10 cellular contexts compared by ENCODE assay signal in genomic region chr19:40192758-40193586, GRCh38. TPM values are rescaled to one million over a fixed set of nuclear protein-coding genes. Genes with fewer than 3 reads are reported as not detected.
DNase-seq lines count a peak whose midpoint lies in the region; ATAC-seq, FAIRE-seq and TF ChIP-seq lines count a peak whose summit lies in the region.
"Had no signal": no experiment of that assay in that cellular context is flagged by ENCODE, and none has a peak within 500 bp of the region (broad histone marks: within the 10 kb centered on the region; RNA-seq: fewer than 3 reads in every experiment).

No MANE protein-coding gene starts in this region.

- dilution Hi-C loops in endothelial cell of umbilical vein (cut with MboI; ENCODE audit: extremely low pct_ligation_motif_present, low sequenced_read_pairs), result no loop called here

- no peaks in the 10 kb centered on the region for H3K9me1 ChIP-seq in endothelial cell of umbilical vein (replicated peaks; ENCODE audit: control insufficient read depth, extremely low read depth, insufficient read depth, low read length)

- POLR2A ChIA-PET in endothelial cell of umbilical vein (lab: Charles Lee), result no interaction called here

- H3K79me2 ChIP-seq in GM23248 (ENCODE audit: insufficient read depth) (no peaks in the 10 kb centered on the region), endothelial cell of umbilical vein (ENCODE audit: control insufficient read depth, insufficient read depth, low read length) (no peaks in the 10 kb centered on the region)

- no peak for TF ChIP-seq CTCF in endothelial cell of umbilical vein (IDR thresholded peaks at IDR 0.05; ENCODE audit: extremely low read depth in 1 of 2, insufficient read depth in 1 of 2, low read depth in 1 of 2, low read length in 2 of 2)

- no peak for TF ChIP-seq POLR2A in endothelial cell of umbilical vein (IDR thresholded peaks at IDR 0.05; ENCODE audit: low read depth, low read length)

- H3K9me2 ChIP-seq in GM23248 (ENCODE audit: insufficient read depth), result no peaks in the 10 kb centered on the region

- H2AFZ ChIP-seq in GM23248 (no peak overlapping the region), endothelial cell of umbilical vein (ENCODE audit: low read depth, low read length) (no peak overlapping the region)

- H3F3A ChIP-seq in GM23248 (ENCODE audit: insufficient read depth), result 0 out of 2 replicates have a peak, but pooled peaks cover 3% of the 10 kb centered on the region

- FAIRE-seq in endothelial cell of umbilical vein (lab: Jason Lieb, UNC), result peak; percentile 24

- peak; percentile 25 for DNase-seq in GM23248
- DNase-seq in SJSA1 (ENCODE audit: low read depth in 1 of 2, low spot score in 2 of 2), result no peak
- no peak for DNase-seq in endothelial cell of umbilical vein (ENCODE audit: low read depth, low spot score)
- DNase-seq in NCI-H82 treated with DMSO at 0.1 percent for 48 hours (lab: John Stamatoyannopoulos, UW; ENCODE audit: unreplicated experiment), result no peak
- DNase-seq: KG1 had no signal

- intact Hi-C loops in endothelial cell of umbilical vein (cut with micrococcal nuclease), result no loop called here

- H3K9me3 ChIP-seq in GM23248 (ENCODE audit: low read depth) (no peaks in the 10 kb centered on the region), SJSA1 (replicated peaks) (no peaks in the 10 kb centered on the region; the same call in 1 of the 2 replicates), endothelial cell of umbilical vein (replicated peaks; ENCODE audit: control insufficient read depth, insufficient read depth, low read length) (no peaks in the 10 kb centered on the region), skeletal muscle satellite cell (replicated peaks; ENCODE audit: low read length) (no peaks in the 10 kb centered on the region)

- CTCF ChIA-PET in endothelial cell of umbilical vein (lab: Charles Lee), result interaction anchor here (0.8 to 1.2 kb wide), 2 partner anchors 10 to 25 kb away, joined by 3 read pairs; partner anchors contain the start of gene TTC9B

- TSS peak; percentile 13 for BruUV-seq in endothelial cell of umbilical vein (replicated peaks; lab: Mats Ljungman, UMichigan)

- H3K4me2 ChIP-seq in GM23248 (ENCODE audit: unreplicated experiment) (peak overlapping the region; percentile 88), endothelial cell of umbilical vein (ENCODE audit: insufficient read depth, low read length) (no peak overlapping the region), skeletal muscle satellite cell (ENCODE audit: low read length) (peak overlapping the region; percentile 97)

- H3K9ac ChIP-seq in GM23248 (0 out of 2 replicates have a peak overlapping the region, but pooled peaks have one; percentile 85), endothelial cell of umbilical vein (replicated peaks; ENCODE audit: extremely low read depth, insufficient read depth, low read length) (no peak overlapping the region), skeletal muscle satellite cell (ENCODE audit: low read depth, low read length) (no peak overlapping the region)

- ATAC-seq in HG02588 (IDR thresholded peaks at IDR 0.05; ENCODE audit: unreplicated experiment) (no peak), GM21381 (IDR thresholded peaks at IDR 0.05; ENCODE audit: unreplicated experiment) (no peak)
- ATAC-seq: esophagus mucosa had no signal

- H3K27me3 ChIP-seq in GM23248 (replicated peaks; ENCODE audit: insufficient read depth), result no peaks in the 10 kb centered on the region
- no peaks in the 10 kb centered on the region for H3K27me3 ChIP-seq in SJSA1 (replicated peaks)
- H3K27me3 ChIP-seq in endothelial cell of umbilical vein (ENCODE audit: control insufficient read depth in 2 of 2, insufficient read depth in 2 of 2, low read length in 2 of 2), result no peaks in the 10 kb centered on the region
- no peaks in the 10 kb centered on the region for H3K27me3 ChIP-seq in skeletal muscle satellite cell (ENCODE audit: control insufficient read depth, insufficient read depth, low read length)

- peaks cover 7% of the 10 kb centered on the region; the same call in 1 of the 2 replicates for H3K4me1 ChIP-seq in GM23248 (ENCODE audit: insufficient read depth)
- H3K4me1 ChIP-seq in SJSA1 (replicated peaks), result peaks cover 8% of the 10 kb centered on the region
- H3K4me1 ChIP-seq in endothelial cell of umbilical vein (ENCODE audit: control insufficient read depth, extremely low read depth, insufficient read depth, low read length), result peaks cover 2% of the 10 kb centered on the region
- peaks cover 11% of the 10 kb centered on the region for H3K4me1 ChIP-seq in skeletal muscle satellite cell (ENCODE audit: control insufficient read depth, insufficient read depth, low read length)

- in situ Hi-C loops in GM23248 (cut with MboI), result no loop called here

- WGBS in GM23248 (ENCODE audit: low coverage in 1 of 2, low lambda C conversion rate in 2 of 2, missing lambda C conversion rate in 2 of 2), 2 experiments, result 72 to 76% methylated on average over 5 of the region's 5 CpGs

- H3K36me3 ChIP-seq in GM23248 (ENCODE audit: low read depth) (no peaks in the 10 kb centered on the region), SJSA1 (no peaks in the 10 kb centered on the region), endothelial cell of umbilical vein (ENCODE audit: control insufficient read depth in 2 of 2, extremely low read depth in 1 of 2, insufficient read depth in 2 of 2, low read length in 2 of 2) (no peaks in the 10 kb centered on the region), skeletal muscle satellite cell (ENCODE audit: insufficient read depth, low read length) (no peaks in the 10 kb centered on the region)

- H3K4me3 ChIP-seq in GM23248, result peak overlapping the region; percentile 81; the same call in 1 of the 2 replicates
- H3K4me3 ChIP-seq in SJSA1, result peak overlapping the region; percentile 78; the same call in 1 of the 2 replicates
- H3K4me3 ChIP-seq in endothelial cell of umbilical vein (replicated peaks in 1 of 3; ENCODE audit: insufficient read depth in 1 of 3, low read depth in 1 of 3, low read length in 3 of 3), result no peak overlapping the region
- peak overlapping the region; percentile 89 for H3K4me3 ChIP-seq in skeletal muscle satellite cell (ENCODE audit: low read length)

- peak overlapping the region; percentile 15; the same call in 1 of the 2 replicates for H3K27ac ChIP-seq in GM23248
- no peak overlapping the region for H3K27ac ChIP-seq in SJSA1
- H3K27ac ChIP-seq in endothelial cell of umbilical vein (ENCODE audit: insufficient read depth, low read depth, low read length), result no peak overlapping the region

- H4K20me1 ChIP-seq in GM23248 (ENCODE audit: insufficient read depth) (no peaks in the 10 kb centered on the region), endothelial cell of umbilical vein (replicated peaks; ENCODE audit: control insufficient read depth, extremely low read depth, insufficient read depth, low read length) (no peaks in the 10 kb centered on the region)

TF ChIP-seq in endothelial cell of umbilical vein, 7 proteins besides CTCF, POLR2A, EP300 and RAD21 (continues in another document):
- no peak for TF ChIP-seq FOS (IDR thresholded peaks at IDR 0.05; ENCODE audit: borderline replicate concordance, insufficient read depth, low read length)
- no peak for TF ChIP-seq EZH2 (IDR thresholded peaks at IDR 0.05; ENCODE audit: borderline replicate concordance, low read depth, low read length, severe bottlenecking)
- no peak for TF ChIP-seq MYC (IDR thresholded peaks at IDR 0.05; ENCODE audit: low read depth, low read length)

RNA-seq across cellular contexts. Expression of gene MAP3K10, which starts 1.7 kb away (rescaled TPM):
- total RNA-seq in GM23248 (2014; rRNA removed; shearing (Covaris generic)), result 8.6 and 13.1 TPM in 2 replicates
- polyA plus RNA-seq in GM23248 (2016; fragmentation: Nextera tagmentation; extraction: Ambion mirVana) (1.4 and 1.8 TPM in 2 replicates), endothelial cell of umbilical vein (6.3 and 7.7 TPM in 2 replicates)
- total RNA-seq in SJSA1 (2014; rRNA removed; shearing (Covaris generic)), result 6.6 and 7.4 TPM in 2 replicates
- total RNA-seq in endothelial cell of umbilical vein, result 16.5 and 19.4 TPM in 2 replicates
- 3.4 and 5.2 TPM in 2 replicates for polyA plus RNA-seq in endothelial cell of umbilical vein (2011; cell fraction: cytosol; rRNA removed)
- 21.3 and 22.1 TPM in 2 replicates for polyA plus RNA-seq in endothelial cell of umbilical vein (2011; cell fraction: nucleus; rRNA removed)
- 6.6 and 9.7 TPM in 2 replicates for polyA plus RNA-seq in endothelial cell of umbilical vein (2012)
- 7.1 and 7.5 TPM in 2 replicates for polyA minus RNA-seq in endothelial cell of umbilical vein
- polyA minus RNA-seq in endothelial cell of umbilical vein (2011; cell fraction: cytosol; rRNA and poly(A)+ RNA removed), result 6.2 TPM
- 11.0 and 17.9 TPM in 2 replicates for polyA minus RNA-seq in endothelial cell of umbilical vein (2011; cell fraction: nucleus; rRNA and poly(A)+ RNA removed)
- 4.2 and 4.8 TPM in 2 replicates for total RNA-seq in skeletal muscle satellite cell (2012; rRNA removed)

RNA-seq across cellular contexts. Expression of gene TTC9B, which starts 25.2 kb away (rescaled TPM):
- not detected in 2 replicates for total RNA-seq in GM23248 (2014; rRNA removed; shearing (Covaris generic))
- polyA plus RNA-seq in GM23248 (2016; fragmentation: Nextera tagmentation; extraction: Ambion mirVana) (0.15 TPM in 1 of 2 replicates, not detected in the other), endothelial cell of umbilical vein (not detected in 2 replicates)
- not detected in 2 replicates for total RNA-seq in SJSA1 (2014; rRNA removed; shearing (Covaris generic))
- total RNA-seq in endothelial cell of umbilical vein, result not detected in 2 replicates
- not detected in 2 replicates for polyA plus RNA-seq in endothelial cell of umbilical vein (2011; cell fraction: cytosol; rRNA removed)
- polyA plus RNA-seq in endothelial cell of umbilical vein (2011; cell fraction: nucleus; rRNA removed), result not detected in 2 replicates
- 0.13 and 0.14 TPM in 2 replicates for polyA plus RNA-seq in endothelial cell of umbilical vein (2012)
- polyA minus RNA-seq in endothelial cell of umbilical vein, result not detected in 2 replicates
- polyA minus RNA-seq in endothelial cell of umbilical vein (2011; cell fraction: cytosol; rRNA and poly(A)+ RNA removed), result not detected
- not detected in 2 replicates for polyA minus RNA-seq in endothelial cell of umbilical vein (2011; cell fraction: nucleus; rRNA and poly(A)+ RNA removed)
- total RNA-seq in skeletal muscle satellite cell (2012; rRNA removed), result not detected in 2 replicates
- total RNA-seq: esophagus mucosa had no signal

RNA-seq across cellular contexts. Expression of gene CCNP, which starts 33.5 kb away (rescaled TPM):
- not detected in 2 replicates for total RNA-seq in GM23248 (2014; rRNA removed; shearing (Covaris generic))
- polyA plus RNA-seq in GM23248 (2016; fragmentation: Nextera tagmentation; extraction: Ambion mirVana) (0.19 and 0.23 TPM in 2 replicates), endothelial cell of umbilical vein (0.10 TPM in 1 of 2 replicates, not detected in the other)
- total RNA-seq in SJSA1 (2014; rRNA removed; shearing (Covaris generic)), result not detected in 2 replicates
- not detected in 2 replicates for total RNA-seq in endothelial cell of umbilical vein
- not detected in 2 replicates for polyA plus RNA-seq in endothelial cell of umbilical vein (2011; cell fraction: cytosol; rRNA removed)
- 0.41 and 0.42 TPM in 2 replicates for polyA plus RNA-seq in endothelial cell of umbilical vein (2011; cell fraction: nucleus; rRNA removed)
- polyA plus RNA-seq in endothelial cell of umbilical vein (2012), result not detected in 2 replicates
- polyA minus RNA-seq in endothelial cell of umbilical vein, result 0.15 TPM in 1 of 2 replicates, not detected in the other
- polyA minus RNA-seq in endothelial cell of umbilical vein (2011; cell fraction: cytosol; rRNA and poly(A)+ RNA removed), result not detected
- polyA minus RNA-seq in endothelial cell of umbilical vein (2011; cell fraction: nucleus; rRNA and poly(A)+ RNA removed), result not detected in 2 replicates
- total RNA-seq in skeletal muscle satellite cell (2012; rRNA removed), result not detected in 2 replicates
- total RNA-seq: esophagus mucosa, mononuclear cell had no signal

Comparison
In these comparisons a context has a peak if more than half of its experiments do, and no peak if none do; other contexts are left out.
1. H3K4me3 ChIP-seq: peak in GM23248 (single experiment), SJSA1 (single experiment) and skeletal muscle satellite cell (single experiment); none in endothelial cell of umbilical vein (0 of 3).